ENCODE assay signal across 8 cellular contexts in the genomic region with DNA sequence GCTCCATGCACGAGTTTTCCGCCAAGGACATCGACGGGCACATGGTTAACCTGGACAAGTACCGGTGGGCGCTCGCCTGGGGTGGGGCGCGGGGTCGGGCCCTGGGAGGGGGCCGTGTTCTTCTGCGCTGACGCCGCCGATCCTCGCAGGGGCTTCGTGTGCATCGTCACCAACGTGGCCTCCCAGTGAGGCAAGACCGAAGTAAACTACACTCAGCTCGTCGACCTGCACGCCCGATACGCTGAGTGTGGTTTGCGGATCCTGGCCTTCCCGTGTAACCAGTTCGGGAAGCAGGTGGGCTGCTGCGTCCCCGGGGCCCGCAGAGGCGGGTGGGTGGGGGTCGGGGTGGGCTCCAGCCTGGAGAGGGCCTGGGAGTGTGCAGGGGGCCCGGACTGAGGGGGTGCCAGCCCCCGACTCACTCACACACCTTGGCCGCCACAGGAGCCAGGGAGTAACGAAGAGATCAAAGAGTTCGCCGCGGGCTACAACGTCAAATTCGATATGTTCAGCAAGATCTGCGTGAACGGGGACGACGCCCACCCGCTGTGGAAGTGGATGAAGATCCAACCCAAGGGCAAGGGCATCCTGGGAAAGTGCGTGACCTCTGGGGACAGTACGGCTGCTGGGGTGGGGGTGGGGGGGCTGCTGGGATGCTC. TPM values are rescaled to one million over a fixed set of nuclear protein-coding genes. Genes with fewer than 3 reads are reported as not detected.
DNase-seq lines count a peak whose midpoint lies in the region; ATAC-seq and TF ChIP-seq lines count a peak whose summit lies in the region.

No MANE protein-coding gene starts in this region.

- peak overlapping the region; percentile 60 for H3K9ac ChIP-seq in neural progenitor cell

- ATAC-seq in GM18519 (IDR thresholded peaks at IDR 0.05; ENCODE audit: low FRiP score, unreplicated experiment) = no peak

- DNase-seq in CD4-positive, alpha-beta memory T cell = peak in 1 of 5 donors; percentile 56
- DNase-seq in OCI-LY7 (ENCODE audit: low spot score) (no peak), neural progenitor cell (ENCODE audit: low spot score) (no peak), DMS153 treated with DMSO at 0.1 percent for 48 hours (lab: John Stamatoyannopoulos, UW; ENCODE audit: unreplicated experiment) (no peak), ACHN (no peak), SW 1271 (lab: John Stamatoyannopoulos, UW) (no peak)
- no peak for DNase-seq in effector memory CD4-positive, alpha-beta T cell

- H4K20me1 ChIP-seq in OCI-LY7 (ENCODE audit: insufficient read depth, low read length) (peaks cover 6% of the 10 kb centered on the region; the same call in 1 of the 2 replicates), neural progenitor cell (ENCODE audit: low read depth) (peaks cover 30% of the 10 kb centered on the region)

- H3K36me3 ChIP-seq in CD4-positive, alpha-beta memory T cell (ENCODE audit: insufficient read depth, low read length) = peaks cover 7% of the 10 kb centered on the region
- H3K36me3 ChIP-seq in OCI-LY7 (ENCODE audit: insufficient read depth, low read length) (peaks cover 28% of the 10 kb centered on the region), neural progenitor cell (no peaks in the 10 kb centered on the region)
- peaks cover 39% of the 10 kb centered on the region for H3K36me3 ChIP-seq in effector memory CD4-positive, alpha-beta T cell (ENCODE audit: control insufficient read depth, insufficient read depth, low read length)

- H2AFZ ChIP-seq in OCI-LY7 (ENCODE audit: low read length) = no peak overlapping the region
- H2AFZ ChIP-seq in neural progenitor cell (replicated peaks) = no peak overlapping the region

- H3K9me2 ChIP-seq in OCI-LY7 (ENCODE audit: insufficient read depth, low read length) = no peaks in the 10 kb centered on the region

- CTCF ChIA-PET in CD4-positive, alpha-beta memory T cell (lab: Charles Lee; ENCODE audit: partially characterized antibody) = interaction anchor here (1.0 to 1.7 kb wide), 2 partner anchors 40 to 47 kb away, joined by 3 to 4 read pairs; no protein-coding TSS in a partner anchor
- CTCF ChIA-PET in OCI-LY7 (lab: Charles Lee; ENCODE audit: unreplicated experiment) = interaction anchor here (1.1 kb wide), 1 partner anchor 8 kb away, joined by 13 read pairs; no protein-coding TSS in a partner anchor

- peaks cover 43% of the 10 kb centered on the region for H3F3A ChIP-seq in neural progenitor cell (ENCODE audit: low read depth)

- peaks cover 0 to 6% (median 0%) of the 10 kb centered on the region in 8 donors for H3K9me3 Mint-ChIP-seq in CD4-positive, alpha-beta memory T cell
- H3K9me3 Mint-ChIP-seq in neural progenitor cell = no peaks in the 10 kb centered on the region

- peaks cover 32% of the 10 kb centered on the region for H3K4me1 ChIP-seq in CD4-positive, alpha-beta memory T cell (ENCODE audit: insufficient read depth, low read length)
- H3K4me1 ChIP-seq in OCI-LY7 (ENCODE audit: insufficient read depth, low read length, poor library complexity, severe bottlenecking) = peaks cover 48% of the 10 kb centered on the region
- peaks cover 27% of the 10 kb centered on the region for H3K4me1 ChIP-seq in effector memory CD4-positive, alpha-beta T cell (ENCODE audit: control insufficient read depth, insufficient read depth, low read length, poor library complexity, severe bottlenecking)
- H3K4me1 ChIP-seq in neural progenitor cell = peaks cover 8% of the 10 kb centered on the region

- H3K4me3 Mint-ChIP-seq in CD4-positive, alpha-beta memory T cell = peak overlapping the region; percentile 57 to 85 (median 74)
- H3K4me3 Mint-ChIP-seq in neural progenitor cell = peak overlapping the region; percentile 82

- H3K4me3 ChIP-seq in CD4-positive, alpha-beta memory T cell (ENCODE audit: low read length in 2 of 2) = peak overlapping the region; percentile 36 to 76
- H3K4me3 ChIP-seq in OCI-LY7 (ENCODE audit: low read depth, low read length, poor library complexity, severe bottlenecking) (peak overlapping the region; percentile 98), neural progenitor cell (peak overlapping the region; percentile 94)
- H3K4me3 ChIP-seq in effector memory CD4-positive, alpha-beta T cell (ENCODE audit: insufficient read depth, low read depth, low read length, poor library complexity, severe bottlenecking) = peak overlapping the region; percentile 95

- no peaks in the 10 kb centered on the region for H3K27me3 Mint-ChIP-seq in CD4-positive, alpha-beta memory T cell
- peaks cover 4% of the 10 kb centered on the region for H3K27me3 Mint-ChIP-seq in neural progenitor cell (ENCODE audit: insufficient read depth, low read depth)

- H3K36me3 Mint-ChIP-seq in CD4-positive, alpha-beta memory T cell = peaks cover 0 to 13% of the 10 kb centered on the region in 2 donors
- H3K36me3 Mint-ChIP-seq in neural progenitor cell = no peaks in the 10 kb centered on the region

- in situ Hi-C loops in ACHN (cut with HindIII; ENCODE audit: low pct_ligation_motif_present, low pct_unique_long_range_greater_than_20kb, low sequenced_read_pairs) = no loop called here

- intact Hi-C loops in CD4-positive, alpha-beta memory T cell (cut with micrococcal nuclease) = no loop called here
- intact Hi-C loops in OCI-LY7 (cut with micrococcal nuclease; ENCODE audit: unreplicated experiment) = no loop called here

- H3K27ac ChIP-seq in CD4-positive, alpha-beta memory T cell (ENCODE audit: low read depth, low read length) = peak overlapping the region; percentile 96
- H3K27ac ChIP-seq in OCI-LY7 (ENCODE audit: low read depth, low read length, poor library complexity, severe bottlenecking) (no peak overlapping the region), neural progenitor cell (peak overlapping the region; percentile 90)
- H3K27ac ChIP-seq in effector memory CD4-positive, alpha-beta T cell (ENCODE audit: insufficient read depth, low read length, poor library complexity, severe bottlenecking) = peak overlapping the region; percentile 97

- H3K4me1 Mint-ChIP-seq in CD4-positive, alpha-beta memory T cell = peaks cover 12 to 38% (median 25%) of the 10 kb centered on the region in 4 donors
- peaks cover 23% of the 10 kb centered on the region for H3K4me1 Mint-ChIP-seq in neural progenitor cell

- H3K4me2 ChIP-seq in OCI-LY7 (ENCODE audit: low read length) (peak overlapping the region; percentile 93), neural progenitor cell (peak overlapping the region; percentile 85)

- BruUV-seq in OCI-LY7 (replicated peaks; lab: Mats Ljungman, UMichigan) = no TSS peak

- no peaks in the 10 kb centered on the region for H3K79me2 ChIP-seq in OCI-LY7 (ENCODE audit: insufficient read depth, low read depth, low read length)
- peaks cover 16% of the 10 kb centered on the region for H3K79me2 ChIP-seq in neural progenitor cell (ENCODE audit: low read depth)

- no peak for TF ChIP-seq CTCF in OCI-LY7 (conservative IDR thresholded peaks at IDR 0.05; ENCODE audit: low read length)
- no peak for TF ChIP-seq CTCF in neural progenitor cell (IDR thresholded peaks at IDR 0.05)

- peak overlapping the region; percentile 27 to 91 (median 78) for H3K27ac Mint-ChIP-seq in CD4-positive, alpha-beta memory T cell
- H3K27ac Mint-ChIP-seq in neural progenitor cell = no peak overlapping the region

- POLR2A ChIA-PET in CD4-positive, alpha-beta memory T cell (lab: Charles Lee; ENCODE audit: partially characterized antibody) = interaction anchor here (0.9 to 47.8 kb wide), 11 partner anchors 9 to 164 kb away, joined by 3 to 3893 read pairs (median 6); a partner anchor contains a TSS
- POLR2A ChIA-PET in OCI-LY7 (lab: Charles Lee) = no interaction called here

- H3K9me3 ChIP-seq in CD4-positive, alpha-beta memory T cell (ENCODE audit: control insufficient read depth in 1 of 2, low read length in 2 of 2) = no peaks in the 10 kb centered on the region
- no peaks in the 10 kb centered on the region for H3K9me3 ChIP-seq in OCI-LY7 (ENCODE audit: low read length)
- no peaks in the 10 kb centered on the region for H3K9me3 ChIP-seq in effector memory CD4-positive, alpha-beta T cell (ENCODE audit: control insufficient read depth, low read length)
- H3K9me3 ChIP-seq in neural progenitor cell (ENCODE audit: low read depth) = no peaks in the 10 kb centered on the region

- H3K27me3 ChIP-seq in CD4-positive, alpha-beta memory T cell (ENCODE audit: insufficient read depth, low read length) = no peaks in the 10 kb centered on the region
- no peaks in the 10 kb centered on the region for H3K27me3 ChIP-seq in effector memory CD4-positive, alpha-beta T cell (replicated peaks; ENCODE audit: control insufficient read depth, insufficient read depth, low read length, poor library complexity, severe bottlenecking)
- no peaks in the 10 kb centered on the region for H3K27me3 ChIP-seq in neural progenitor cell

RNA-seq across cellular contexts. Expression of a gene that starts 1.6 kb away (rescaled TPM):
- total RNA-seq in CD4-positive, alpha-beta memory T cell = 100 to 1,000 TPM; 210 to 220 TPM
- polyA plus RNA-seq in CD4-positive, alpha-beta memory T cell = 100 to 1,000 TPM; 399 to 406 TPM
- total RNA-seq in OCI-LY7 (2014; rRNA removed; shearing (Covaris generic)) = 184 and 203 TPM in 2 replicates
- total RNA-seq in OCI-LY7 (2022) = 148 and 156 TPM in 2 replicates
- 289 and 439 TPM in 2 replicates for total RNA-seq in neural progenitor cell (ENCODE audit: low replicate concordance)

RNA-seq across cellular contexts. Expression of a gene that starts 10.2 kb away (rescaled TPM):
- total RNA-seq in CD4-positive, alpha-beta memory T cell = 10 to 100 TPM; 76.0 to 80.0 TPM
- 100 to 1,000 TPM; 167 to 197 TPM for polyA plus RNA-seq in CD4-positive, alpha-beta memory T cell
- total RNA-seq in OCI-LY7 (2014; rRNA removed; shearing (Covaris generic)) = 153 and 165 TPM in 2 replicates
- total RNA-seq in OCI-LY7 (2022) = 160 and 193 TPM in 2 replicates
- 98.8 and 197 TPM in 2 replicates for total RNA-seq in neural progenitor cell (ENCODE audit: low replicate concordance)

RNA-seq across cellular contexts. Expression of a gene that starts 38.4 kb away (rescaled TPM):
- 100 to 1,000 TPM; 834 to 836 TPM for total RNA-seq in CD4-positive, alpha-beta memory T cell
- polyA plus RNA-seq in CD4-positive, alpha-beta memory T cell = 100 to 1,000 TPM; 222 to 501 TPM
- total RNA-seq in OCI-LY7 (2014; rRNA removed; shearing (Covaris generic)) = 132 and 135 TPM in 2 replicates
- 138 and 143 TPM in 2 replicates for total RNA-seq in OCI-LY7 (2022)
- total RNA-seq in neural progenitor cell (ENCODE audit: low replicate concordance) = 9.6 and 18.2 TPM in 2 replicates
